ENCODE assay signal across 9 cellular contexts in the genomic region with DNA sequence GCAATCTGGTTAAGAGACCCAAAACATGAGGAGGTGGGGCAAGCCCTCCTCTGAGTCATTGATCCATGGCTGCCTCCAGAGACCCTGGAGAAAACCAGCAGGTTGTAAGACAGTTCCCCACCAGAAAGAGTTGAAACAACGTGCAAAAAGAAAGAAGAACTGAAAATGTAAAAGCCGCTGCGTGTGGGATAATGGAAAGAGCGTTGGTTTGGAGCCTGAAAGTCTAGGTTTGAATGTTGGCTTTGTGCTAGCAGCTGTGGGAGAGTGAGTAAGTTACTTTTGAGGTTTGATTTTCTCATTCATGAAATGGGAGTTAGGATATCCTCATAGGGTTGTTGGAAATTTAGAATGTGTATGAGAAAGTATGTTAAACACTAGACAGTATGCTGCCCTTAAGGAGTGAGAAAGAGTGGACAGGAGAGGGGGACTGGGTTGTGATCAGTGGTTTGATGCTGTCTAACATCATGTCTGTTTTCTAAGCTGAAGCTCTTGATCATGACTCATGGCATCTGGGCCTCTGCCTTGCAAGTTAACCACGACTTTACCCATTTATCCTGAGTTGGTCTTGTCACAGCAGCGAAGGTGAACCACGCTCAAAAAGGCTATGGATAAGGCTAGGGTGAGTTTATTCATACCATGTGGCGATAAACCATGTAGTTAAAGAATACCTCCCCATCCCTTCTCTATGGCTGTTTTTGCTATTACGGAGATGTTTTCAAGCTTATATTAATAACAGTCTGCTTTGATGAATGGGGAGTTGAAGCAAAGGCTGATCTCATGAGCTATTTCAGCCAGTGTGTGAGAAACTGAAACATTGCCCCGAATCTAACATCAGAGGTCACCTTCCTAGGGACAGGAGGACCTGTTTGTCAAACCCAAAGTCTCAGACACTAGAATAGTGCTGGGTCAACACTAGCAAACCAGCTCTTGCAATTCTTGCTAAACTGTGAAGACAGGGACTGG. TPM values are rescaled to one million over a fixed set of nuclear protein-coding genes. Genes with fewer than 3 reads are reported as not detected.
DNase-seq lines count a peak whose midpoint lies in the region; ATAC-seq and TF ChIP-seq lines count a peak whose summit lies in the region.
"Had no signal": no experiment of that assay in that cellular context is flagged by ENCODE, and none has a peak within 500 bp of the region (broad histone marks: within the 10 kb centered on the region; RNA-seq: fewer than 3 reads in every experiment).

No MANE protein-coding gene starts in this region.

- WGBS in esophagus squamous epithelium, 2 donors, result 75 to 77% methylated on average over 10 of the region's 10 CpGs

- H3K36me3 Mint-ChIP-seq in chondrocyte (ENCODE audit: low read depth), result no peaks in the 10 kb centered on the region
- H3K36me3 Mint-ChIP-seq in T-cell, result no peaks in the 10 kb centered on the region

- TF ChIP-seq POLR2A in esophagus squamous epithelium (IDR thresholded peaks at IDR 0.05), result no peak

- no peaks in the 10 kb centered on the region for H3K36me3 ChIP-seq in esophagus squamous epithelium

- H3K9me3 Mint-ChIP-seq in chondrocyte (ENCODE audit: low read depth) (peaks cover 3% of the 10 kb centered on the region), T-cell (no peaks in the 10 kb centered on the region)
- H3K9me3 Mint-ChIP-seq: central memory CD8-positive, alpha-beta T cell had no signal

- H3K27me3 Mint-ChIP-seq in chondrocyte (ENCODE audit: low read depth), result no peaks in the 10 kb centered on the region
- H3K27me3 Mint-ChIP-seq in T-cell, result peaks cover 4 to 17% of the 10 kb centered on the region in 2 donors

- ATAC-seq in GM19452 (IDR thresholded peaks at IDR 0.05; ENCODE audit: unreplicated experiment) (peak; percentile 71), HG03432 (IDR thresholded peaks at IDR 0.05; ENCODE audit: unreplicated experiment) (peak; percentile 83), T-cell (replicated peaks in 1 of 4) (no peak)

- peak overlapping the region in 2 of 4 donors; percentile 10 to 11 for H3K27ac ChIP-seq in esophagus squamous epithelium

- H3K4me3 ChIP-seq in esophagus squamous epithelium, result no peak overlapping the region

- H3K4me1 ChIP-seq in esophagus squamous epithelium, result peaks cover 0 to 35% (median 4%) of the 10 kb centered on the region in 3 donors

- H3K4me1 Mint-ChIP-seq in chondrocyte (ENCODE audit: low read depth) (peaks cover 50% of the 10 kb centered on the region), T-cell (no peaks in the 10 kb centered on the region)
- H3K4me1 Mint-ChIP-seq: central memory CD8-positive, alpha-beta T cell had no signal

- intact Hi-C loops in esophagus squamous epithelium (cut with DNase I), result no loop called here

- H3K4me3 Mint-ChIP-seq in chondrocyte (ENCODE audit: unreplicated experiment) (no peak overlapping the region), T-cell (no peak overlapping the region)
- H3K4me3 Mint-ChIP-seq: central memory CD8-positive, alpha-beta T cell had no signal

- no peak for TF ChIP-seq CTCF in chondrocyte (IDR thresholded peaks at IDR 0.05)
- no peak for TF ChIP-seq CTCF in esophagus squamous epithelium (IDR thresholded peaks at IDR 0.05)

- CTCF ChIA-PET in T-cell (lab: Charles Lee), result no interaction called here

- H3K9me3 ChIP-seq in esophagus squamous epithelium, result no peaks in the 10 kb centered on the region

- H3K27me3 ChIP-seq in esophagus squamous epithelium, result no peaks in the 10 kb centered on the region

- DNase-seq in GM03348 (ENCODE audit: low spot score) (peak; percentile 20), chondrocyte (ENCODE audit: low spot score) (no peak), T-cell (no peak), NCI-H2029 treated with DMSO at 0.1 percent for 48 hours (lab: John Stamatoyannopoulos, UW) (no peak), esophagus squamous epithelium (lab: John Stamatoyannopoulos, UW) (no peak), NCI-H345 treated with DMSO at 0.1 percent for 48 hours (lab: John Stamatoyannopoulos, UW; ENCODE audit: unreplicated experiment) (no peak)

- H3K27ac Mint-ChIP-seq in chondrocyte (ENCODE audit: unreplicated experiment), result peak overlapping the region; percentile 45
- H3K27ac Mint-ChIP-seq in T-cell, result no peak overlapping the region

- POLR2A ChIA-PET in T-cell (lab: Charles Lee), result no interaction called here

RNA-seq across cellular contexts. Expression of gene ZNF366, which starts 41.3 kb away (rescaled TPM):
- total RNA-seq in chondrocyte (not detected in 3 replicates), T-cell (under 1 TPM in 2 of 5 donors, not detected in 3; 0.13 to 0.14 TPM), esophagus squamous epithelium (1 to 10 TPM in 2 of 4 donors, under 1 TPM in 2; 0.48 to 2.9 (median 1.4) TPM)

Comparison
In these comparisons a context has a peak if more than half of its experiments do, and no peak if none do; other contexts are left out.
1. ATAC-seq: peak in GM19452 (single experiment) and HG03432 (single experiment); none in T-cell (0 of 4).